1 cellular context compared by ENCODE assay signal in the genomic region with DNA sequence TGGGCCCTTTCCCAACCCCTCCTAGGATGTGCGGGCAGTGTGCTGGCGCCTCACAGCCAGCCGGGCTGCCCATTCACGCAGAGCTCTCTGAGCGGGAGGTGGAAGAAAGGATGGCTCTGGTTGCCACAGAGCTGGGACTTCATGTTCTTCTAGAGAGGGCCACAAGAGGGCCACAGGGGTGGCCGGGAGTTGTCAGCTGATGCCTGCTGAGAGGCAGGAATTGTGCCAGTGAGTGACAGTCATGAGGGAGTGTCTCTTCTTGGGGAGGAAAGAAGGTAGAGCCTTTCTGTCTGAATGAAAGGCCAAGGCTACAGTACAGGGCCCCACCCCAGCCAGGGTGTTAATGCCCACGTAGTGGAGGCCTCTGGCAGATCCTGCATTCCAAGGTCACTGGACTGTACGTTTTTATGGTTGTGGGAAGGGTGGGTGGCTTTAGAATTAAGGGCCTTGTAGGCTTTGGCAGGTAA.
TF ChIP-seq lines count a peak whose summit lies in the region.

No MANE protein-coding gene starts in this region.

TF ChIP-seq in SK-N-SH, 30 proteins besides CTCF, POLR2A, EP300 and RAD21 (continued from another document):
- TF ChIP-seq, protein P1, sequence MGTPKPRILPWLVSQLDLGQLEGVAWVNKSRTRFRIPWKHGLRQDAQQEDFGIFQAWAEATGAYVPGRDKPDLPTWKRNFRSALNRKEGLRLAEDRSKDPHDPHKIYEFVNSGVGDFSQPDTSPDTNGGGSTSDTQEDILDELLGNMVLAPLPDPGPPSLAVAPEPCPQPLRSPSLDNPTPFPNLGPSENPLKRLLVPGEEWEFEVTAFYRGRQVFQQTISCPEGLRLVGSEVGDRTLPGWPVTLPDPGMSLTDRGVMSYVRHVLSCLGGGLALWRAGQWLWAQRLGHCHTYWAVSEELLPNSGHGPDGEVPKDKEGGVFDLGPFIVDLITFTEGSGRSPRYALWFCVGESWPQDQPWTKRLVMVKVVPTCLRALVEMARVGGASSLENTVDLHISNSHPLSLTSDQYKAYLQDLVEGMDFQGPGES (IDR thresholded peaks at IDR 0.05; ENCODE audit: low read depth, low read length): no peak
- TF ChIP-seq, protein P2, sequence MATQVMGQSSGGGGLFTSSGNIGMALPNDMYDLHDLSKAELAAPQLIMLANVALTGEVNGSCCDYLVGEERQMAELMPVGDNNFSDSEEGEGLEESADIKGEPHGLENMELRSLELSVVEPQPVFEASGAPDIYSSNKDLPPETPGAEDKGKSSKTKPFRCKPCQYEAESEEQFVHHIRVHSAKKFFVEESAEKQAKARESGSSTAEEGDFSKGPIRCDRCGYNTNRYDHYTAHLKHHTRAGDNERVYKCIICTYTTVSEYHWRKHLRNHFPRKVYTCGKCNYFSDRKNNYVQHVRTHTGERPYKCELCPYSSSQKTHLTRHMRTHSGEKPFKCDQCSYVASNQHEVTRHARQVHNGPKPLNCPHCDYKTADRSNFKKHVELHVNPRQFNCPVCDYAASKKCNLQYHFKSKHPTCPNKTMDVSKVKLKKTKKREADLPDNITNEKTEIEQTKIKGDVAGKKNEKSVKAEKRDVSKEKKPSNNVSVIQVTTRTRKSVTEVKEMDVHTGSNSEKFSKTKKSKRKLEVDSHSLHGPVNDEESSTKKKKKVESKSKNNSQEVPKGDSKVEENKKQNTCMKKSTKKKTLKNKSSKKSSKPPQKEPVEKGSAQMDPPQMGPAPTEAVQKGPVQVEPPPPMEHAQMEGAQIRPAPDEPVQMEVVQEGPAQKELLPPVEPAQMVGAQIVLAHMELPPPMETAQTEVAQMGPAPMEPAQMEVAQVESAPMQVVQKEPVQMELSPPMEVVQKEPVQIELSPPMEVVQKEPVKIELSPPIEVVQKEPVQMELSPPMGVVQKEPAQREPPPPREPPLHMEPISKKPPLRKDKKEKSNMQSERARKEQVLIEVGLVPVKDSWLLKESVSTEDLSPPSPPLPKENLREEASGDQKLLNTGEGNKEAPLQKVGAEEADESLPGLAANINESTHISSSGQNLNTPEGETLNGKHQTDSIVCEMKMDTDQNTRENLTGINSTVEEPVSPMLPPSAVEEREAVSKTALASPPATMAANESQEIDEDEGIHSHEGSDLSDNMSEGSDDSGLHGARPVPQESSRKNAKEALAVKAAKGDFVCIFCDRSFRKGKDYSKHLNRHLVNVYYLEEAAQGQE (IDR thresholded peaks at IDR 0.05; ENCODE audit: low read depth, low read length): no peak
- TF ChIP-seq MXI1 (IDR thresholded peaks at IDR 0.05; ENCODE audit: low read depth, low read length) (0 out of 2 replicates have a peak, but pooled peaks have one; percentile 26), POLR2AphosphoS5 (IDR thresholded peaks at IDR 0.05; ENCODE audit: low read depth, low read length) (no peak)
TF ChIP-seq in SK-N-SH: peak in this region for 3.
